Comparison of ENCODE assay signal across 23 cellular contexts in the genomic region with DNA sequence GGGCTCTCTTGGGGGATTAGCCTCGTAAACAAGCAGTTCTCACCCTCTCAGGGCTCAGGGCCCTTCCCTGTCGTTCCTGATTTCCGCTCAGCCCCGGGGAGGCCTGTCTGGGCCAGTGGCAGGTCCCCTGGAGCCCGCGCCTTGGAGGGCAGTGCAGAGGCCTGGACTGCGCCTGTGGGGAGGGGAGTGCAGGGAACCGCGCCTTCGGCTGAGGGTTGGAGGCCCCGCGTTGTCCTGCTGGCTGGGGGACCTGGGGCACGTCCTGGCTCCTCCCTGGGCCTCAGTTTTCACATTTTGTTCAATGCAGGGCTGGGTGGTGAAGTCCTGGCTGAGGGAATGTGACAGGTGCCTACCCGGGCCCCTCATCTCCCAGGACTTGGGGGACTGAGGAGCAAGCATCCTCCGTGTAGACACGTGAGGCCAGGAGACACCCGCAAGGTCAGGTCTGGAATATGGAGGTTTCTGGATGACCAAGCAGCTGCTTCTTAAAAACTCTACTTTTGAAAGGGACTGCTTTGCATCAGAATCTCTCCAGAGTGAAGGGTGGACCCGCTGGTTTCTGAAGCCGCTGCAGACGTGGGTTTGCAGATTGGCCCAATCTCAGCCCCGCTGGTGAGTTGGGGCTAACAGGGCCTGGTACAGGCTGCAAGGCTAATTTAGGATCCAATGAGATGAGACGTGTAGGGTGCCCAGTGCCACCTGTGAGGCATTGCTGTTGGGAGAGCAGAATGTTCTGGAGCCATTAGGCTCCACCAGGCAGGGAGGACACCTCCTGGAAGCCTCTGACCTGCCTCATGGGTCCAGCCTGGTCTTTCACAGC.
DNase-seq lines count a peak whose midpoint lies in the region; ATAC-seq, FAIRE-seq and TF ChIP-seq lines count a peak whose summit lies in the region.
"Had no signal": no experiment of that assay in that cellular context is flagged by ENCODE, and none has a peak within 500 bp of the region (broad histone marks: within the 10 kb centered on the region; RNA-seq: fewer than 3 reads in every experiment).

No MANE protein-coding gene starts in this region.

- H2AFZ ChIP-seq in H1 (ENCODE audit: low read length): no peak overlapping the region

- no peak overlapping the region for H3K9ac ChIP-seq in H1 (replicated peaks in 1 of 4; ENCODE audit: extremely low read depth in 1 of 4, low read depth in 3 of 4, low read length in 3 of 4)
- H3K9ac ChIP-seq: SK-N-SH had no signal

- no peak for TF ChIP-seq CTCF in HEK293 (tag by site-specific recombination; IDR thresholded peaks at IDR 0.05)
- no peak for TF ChIP-seq CTCF in H1 (IDR thresholded peaks at IDR 0.05; ENCODE audit: control extremely low read depth in 1 of 3, insufficient read depth in 1 of 3, low read depth in 1 of 3, low read length in 3 of 3)
- no peak for TF ChIP-seq CTCF in psoas muscle (IDR thresholded peaks at IDR 0.05)
- TF ChIP-seq CTCF in stomach (IDR thresholded peaks at IDR 0.05): no peak
- no peak for TF ChIP-seq CTCF in CD8-positive, alpha-beta T cell (IDR thresholded peaks at IDR 0.05)

- H4K91ac ChIP-seq in H1 (replicated peaks; ENCODE audit: insufficient read length, low read length): no peak overlapping the region

- no peak overlapping the region for H2AK5ac ChIP-seq in H1 (ENCODE audit: low read depth, low read length)

- H3K23ac ChIP-seq in H1 (ENCODE audit: insufficient read length): no peak overlapping the region

- H2BK15ac ChIP-seq in H1 (ENCODE audit: low read length): no peak overlapping the region; the same call in 1 of the 2 replicates

- CTCF ChIA-PET in HEK293 (lab: Yijun Ruan, JAX) (no interaction called here), H1 (lab: Charles Lee; ENCODE audit: partially characterized antibody) (no interaction called here)
- CTCF ChIA-PET in CD8-positive, alpha-beta T cell (lab: Charles Lee): no interaction called here

- no peak overlapping the region for H3K14ac ChIP-seq in H1 (ENCODE audit: insufficient read length)

- H3K4me3 ChIP-seq in HEK293 (ENCODE audit: low read depth, low read length) (no peak overlapping the region), H1 (ENCODE audit: extremely low read depth in 1 of 4, insufficient read depth in 2 of 4, low read depth in 3 of 4, low read length in 4 of 4) (no peak overlapping the region), psoas muscle (no peak overlapping the region), stomach (no peak overlapping the region)
- no peak overlapping the region for H3K4me3 ChIP-seq in CD8-positive, alpha-beta T cell (ENCODE audit: low read depth, low read length)

- DNase-seq in D341Med (ENCODE audit: low spot score) (peak; percentile 61), H1 (ENCODE audit: low read depth in 1 of 2, low spot score in 2 of 2) (peak in 1 of 2 experiments; percentile 42), psoas muscle (peak; percentile 6 to 35), stomach (no peak), C1 segment of cervical spinal cord (lab: John Stamatoyannopoulos, UW) (no peak)
- DNase-seq in CD8-positive, alpha-beta T cell: no peak
- DNase-seq: ACHN; Caco-2; DMS153; GF-D8; GOT3; HFFc6; KG1; NCI-H1417 treated with DMSO at 0.1 percent for 48 hours; NCI-H2029; NCI-H345; NCI-H69; NK-92 treated with Interleukin-12 subunit alpha and Interleukin-12 subunit beta, amount 100 ng/mL, for 24 hours; SHP77; SK-N-SH had no signal

- no peak overlapping the region for H4K8ac ChIP-seq in H1 (ENCODE audit: extremely low read depth, insufficient read depth, low read length)

- no peak for TF ChIP-seq EP300 in H1 (IDR thresholded peaks at IDR 0.05; ENCODE audit: borderline replicate concordance in 1 of 2, low read depth in 2 of 2, low read length in 2 of 2)
- no peak for TF ChIP-seq EP300 in stomach (IDR thresholded peaks at IDR 0.05)

- H3K56ac ChIP-seq in H1 (replicated peaks; ENCODE audit: insufficient read length, low read depth, low read length): no peak overlapping the region

- no peak for TF ChIP-seq RAD21 in H1 (IDR thresholded peaks at IDR 0.05 in 1 of 2, conservative IDR thresholded peaks at IDR 0.05 in 1 of 2; ENCODE audit: low read depth in 2 of 2, low read length in 2 of 2)

- WGBS in H1 (ENCODE audit: extremely low coverage in 1 of 2, insufficient coverage in 1 of 2, insufficient read length in 1 of 2, insufficient replicate concordance in 2 of 2, low coverage in 1 of 2, low lambda C conversion rate in 2 of 2, missing lambda C conversion rate in 1 of 2), 2 experiments: 92% methylated on average over 16 of the region's 22 CpGs; no CpG with 5 or more reads in 1 of the 2 experiments
- WGBS in psoas muscle, 3 donors: 79 to 82% (median 82%) methylated on average over 21 to 22 of the region's 22 CpGs
- 80 to 87% (median 82%) methylated on average over 14 to 22 of the region's 22 CpGs for WGBS in stomach, 5 donors

- no peak for ATAC-seq in psoas muscle
- no peak for ATAC-seq in CD8-positive, alpha-beta T cell
- ATAC-seq: HepG2 had no signal

- H3K4ac ChIP-seq in H1 (replicated peaks; ENCODE audit: insufficient read length, low read depth, low read length): no peak overlapping the region

- no peaks in the 10 kb centered on the region for H3K4me1 Mint-ChIP-seq in CD8-positive, alpha-beta T cell (ENCODE audit: low read depth)

- H3K9me3 ChIP-seq in HEK293 (ENCODE audit: control insufficient read depth, insufficient read depth, low read depth, low read length) (no peaks in the 10 kb centered on the region), H1 (ENCODE audit: insufficient read depth in 2 of 2, low read depth in 1 of 2, low read length in 1 of 2) (no peaks in the 10 kb centered on the region), psoas muscle (no peaks in the 10 kb centered on the region), stomach (no peaks in the 10 kb centered on the region)
- no peaks in the 10 kb centered on the region for H3K9me3 ChIP-seq in CD8-positive, alpha-beta T cell (ENCODE audit: low read length)
- H3K9me3 ChIP-seq: Caco-2, SK-N-SH had no signal

- no peaks in the 10 kb centered on the region for H3K4me1 ChIP-seq in HEK293 (ENCODE audit: control insufficient read depth, insufficient read depth, low read length)
- H3K4me1 ChIP-seq in H1 (replicated peaks in 1 of 4; ENCODE audit: control insufficient read depth in 3 of 4, insufficient read depth in 4 of 4, low read length in 3 of 4): peaks cover 0 to 11% (median 3%) of the 10 kb centered on the region in 4 experiments; a peak in 5 of 7 replicates
- H3K4me1 ChIP-seq in psoas muscle: no peaks in the 10 kb centered on the region
- H3K4me1 ChIP-seq in stomach: peaks cover 0 to 6% (median under 1%) of the 10 kb centered on the region in 4 donors
- H3K4me1 ChIP-seq in CD8-positive, alpha-beta T cell (ENCODE audit: insufficient read depth, low read length): no peaks in the 10 kb centered on the region
- H3K4me1 ChIP-seq: Caco-2 had no signal

- peak overlapping the region; percentile 27; the same call in 1 of the 2 replicates for H2BK12ac ChIP-seq in H1 (ENCODE audit: low read depth, low read length)

- FAIRE-seq in H1 (lab: Jason Lieb, UNC): no peak
- FAIRE-seq: HepG2, RCC 7860 had no signal

- H3K27me3 ChIP-seq in H1 (replicated peaks in 1 of 4; ENCODE audit: control insufficient read depth in 3 of 4, extremely low read depth in 1 of 4, insufficient read depth in 3 of 4, low read length in 3 of 4) (no peaks in the 10 kb centered on the region), psoas muscle (ENCODE audit: insufficient read depth in 3 of 3, low read length in 2 of 3) (peaks cover 0 to 44% (median 16%) of the 10 kb centered on the region in 3 donors), stomach (peaks cover 0 to 45% (median 1%) of the 10 kb centered on the region in 3 donors)
- H3K27me3 ChIP-seq in CD8-positive, alpha-beta T cell (ENCODE audit: insufficient read depth, low read length): peaks cover 4% of the 10 kb centered on the region

- H3K36me3 Mint-ChIP-seq in CD8-positive, alpha-beta T cell: no peaks in the 10 kb centered on the region

- intact Hi-C loops in psoas muscle (cut with DNase I): no loop called here
- intact Hi-C loops in stomach (cut with DNase I; ENCODE audit: low total_unique reads): no loop called here
- intact Hi-C loops in CD8-positive, alpha-beta T cell (cut with DNase I, micrococcal nuclease): no loop called here

- no peak overlapping the region for H4K5ac ChIP-seq in H1 (ENCODE audit: insufficient read length, low read depth, low read length)

- no peak overlapping the region for H3K4me3 Mint-ChIP-seq in CD8-positive, alpha-beta T cell
- H3K4me3 Mint-ChIP-seq: HFFc6 had no signal

- H2BK20ac ChIP-seq in H1 (ENCODE audit: low read length): no peak overlapping the region

- H3K23me2 ChIP-seq in H1 (ENCODE audit: low read depth, low read length): peaks cover 8% of the 10 kb centered on the region; the same call in 1 of the 2 replicates

- POLR2A ChIA-PET in HEK293 (lab: Yijun Ruan, JAX) (no interaction called here), H1 (lab: Charles Lee; ENCODE audit: partially characterized antibody) (interaction anchor here (1.2 kb wide), 1 partner anchor 124 kb away, joined by 4 read pairs; no protein-coding TSS in a partner anchor)
- POLR2A ChIA-PET in CD8-positive, alpha-beta T cell (lab: Charles Lee): interaction anchor here (0.6 kb wide), 1 partner anchor 233 kb away, joined by 3 read pairs; no protein-coding TSS in a partner anchor

- H2BK5ac ChIP-seq in H1 (ENCODE audit: low read depth, low read length): no peak overlapping the region

- no peaks in the 10 kb centered on the region for H3K9me3 Mint-ChIP-seq in CD8-positive, alpha-beta T cell

- H4K20me1 ChIP-seq in H1 (replicated peaks in 1 of 2; ENCODE audit: control insufficient read depth in 1 of 2, insufficient read depth in 2 of 2, low read length in 2 of 2): no peaks in the 10 kb centered on the region

- no peak overlapping the region for H2BK120ac ChIP-seq in H1 (replicated peaks; ENCODE audit: low read depth, low read length)

- H3K4me2 ChIP-seq in H1 (ENCODE audit: insufficient read depth in 1 of 2, low read depth in 2 of 2, low read length in 2 of 2): no peak overlapping the region
- H3K4me2 ChIP-seq: SK-N-SH had no signal

- no peak overlapping the region for H3K27ac ChIP-seq in HEK293 (ENCODE audit: extremely low read depth, low read depth, low read length)
- no peak overlapping the region for H3K27ac ChIP-seq in H1 (ENCODE audit: low read depth, low read length)
- no peak overlapping the region for H3K27ac ChIP-seq in psoas muscle
- H3K27ac ChIP-seq in stomach: no peak overlapping the region
- H3K27ac ChIP-seq in CD8-positive, alpha-beta T cell (ENCODE audit: low read depth, low read length): no peak overlapping the region

- H3K27me3 Mint-ChIP-seq in CD8-positive, alpha-beta T cell (ENCODE audit: low read depth): peaks cover 8% of the 10 kb centered on the region

- no peaks in the 10 kb centered on the region for H3K36me3 ChIP-seq in HEK293 (ENCODE audit: control insufficient read depth in 2 of 2, insufficient read depth in 1 of 2, low read length in 2 of 2)
- no peaks in the 10 kb centered on the region for H3K36me3 ChIP-seq in H1 (ENCODE audit: control insufficient read depth in 2 of 4, insufficient read depth in 4 of 4, low read length in 3 of 4)
- no peaks in the 10 kb centered on the region for H3K36me3 ChIP-seq in psoas muscle (ENCODE audit: insufficient read depth in 1 of 2, low read depth in 1 of 2)
- H3K36me3 ChIP-seq in stomach: no peaks in the 10 kb centered on the region
- no peaks in the 10 kb centered on the region for H3K36me3 ChIP-seq in CD8-positive, alpha-beta T cell (ENCODE audit: insufficient read depth, low read length)

- H3K27ac Mint-ChIP-seq in CD8-positive, alpha-beta T cell: no peak overlapping the region
- H3K27ac Mint-ChIP-seq: HFFc6 had no signal

- H3K79me2 ChIP-seq in H1 (ENCODE audit: control insufficient read depth in 1 of 2, insufficient read depth in 2 of 2, low read length in 2 of 2): no peaks in the 10 kb centered on the region

- no peaks in the 10 kb centered on the region for H3K79me1 ChIP-seq in H1 (ENCODE audit: low read depth, low read length)

- H3K18ac ChIP-seq in H1 (ENCODE audit: extremely low read depth, low read length): no peak overlapping the region

- TF ChIP-seq POLR2A in H1 (IDR thresholded peaks at IDR 0.05; ENCODE audit: control extremely low read depth in 1 of 2, low read depth in 2 of 2, low read length in 2 of 2) (no peak), stomach (IDR thresholded peaks at IDR 0.05) (no peak)

Comparison
In these comparisons a context has a peak if more than half of its experiments do, and no peak if none do; other contexts are left out.
1. DNase-seq: peak in D341Med (single experiment) and psoas muscle (2 of 2); none in stomach (single experiment), C1 segment of cervical spinal cord (0 of 14) and CD8-positive, alpha-beta T cell (0 of 7).